ENCODE assay signal across 1 cellular context in genomic region chr7:100874577-100875355, GRCh38.
TF ChIP-seq lines count a peak whose summit lies in the region.

Gene SRRT, plus strand, starts transcription at chr7:100875103. Its CDS starts 488 bp downstream, at chr7:100875591.

TF ChIP-seq in K562, 482 proteins besides CTCF, POLR2A, EP300 and RAD21 (continued from another document and continues in another):
- TF ChIP-seq EP400 (IDR thresholded peaks at IDR 0.05) (peak; percentile 97), USF2 (CRISPR knock-in tag; IDR thresholded peaks at IDR 0.05) (no peak), RFX1 (IDR thresholded peaks at IDR 0.05) (no peak), ZNF407 (IDR thresholded peaks at IDR 0.05; ENCODE audit: low read depth) (peak; percentile 99), BCL6 (CRISPR knock-in tag; IDR thresholded peaks at IDR 0.05) (no peak), TEAD1 (CRISPR knock-in tag; IDR thresholded peaks at IDR 0.05) (peak; percentile 76 to 84), HDAC8 (tag; IDR thresholded peaks at IDR 0.05) (peak; percentile 87), FOXM1 (IDR thresholded peaks at IDR 0.05; ENCODE audit: low read depth) (peak; percentile 89), FOXM1 (CRISPR knock-in tag; IDR thresholded peaks at IDR 0.05; ENCODE audit: low read depth) (no peak), ATF6 (CRISPR knock-in tag; IDR thresholded peaks at IDR 0.05) (peak; percentile 70; the same call in 1 of the 2 replicates), RFX5 (IDR thresholded peaks at IDR 0.05; ENCODE audit: low read depth, low read length) (no peak), L3MBTL2 (IDR thresholded peaks at IDR 0.05) (peak; percentile 94), NFE2 (IDR thresholded peaks at IDR 0.05; ENCODE audit: low read depth) (no peak), CBX1 (IDR thresholded peaks at IDR 0.05; ENCODE audit: low read depth) (peak; percentile 92), NFXL1 (CRISPR knock-in tag; IDR thresholded peaks at IDR 0.05) (0 out of 2 replicates have a peak, but pooled peaks have one; percentile 42), GTF2E2 (tag; IDR thresholded peaks at IDR 0.05) (peak; percentile 87), ZNF3 (CRISPR knock-in tag; IDR thresholded peaks at IDR 0.05) (no peak), ARID4B (CRISPR knock-in tag; IDR thresholded peaks at IDR 0.05) (peak; percentile 70), USF1 (CRISPR knock-in tag; IDR thresholded peaks at IDR 0.05) (peak; percentile 27; the same call in 1 of the 2 replicates), SREBF2 (CRISPR knock-in tag; IDR thresholded peaks at IDR 0.05) (no peak), CHD1 (IDR thresholded peaks at IDR 0.05; ENCODE audit: low read length) (no peak), PATZ1 (CRISPR knock-in tag; IDR thresholded peaks at IDR 0.05; ENCODE audit: borderline replicate concordance) (peak; percentile 82; the same call in 1 of the 2 replicates), ZNF263 (CRISPR knock-in tag; IDR thresholded peaks at IDR 0.05; ENCODE audit: borderline replicate concordance) (peak; percentile 66), RBBP5 (IDR thresholded peaks at IDR 0.05; ENCODE audit: borderline replicate concordance, insufficient read depth, low read length, poor library complexity, severe bottlenecking) (peak; percentile 87), BDP1 (IDR thresholded peaks at IDR 0.05; ENCODE audit: insufficient read depth, insufficient read length) (no peak), TEAD2 (tag; IDR thresholded peaks at IDR 0.05) (no peak), ZNF830 (CRISPR knock-in tag; IDR thresholded peaks at IDR 0.05) (peak; percentile 93), PYGO2 (tag; IDR thresholded peaks at IDR 0.05) (no peak), TAF9B (IDR thresholded peaks at IDR 0.05; ENCODE audit: partially characterized antibody) (peak; percentile 77), RBM34 (IDR thresholded peaks at IDR 0.05; ENCODE audit: borderline replicate concordance, insufficient read depth, low read length) (no peak), POLR2AphosphoS5 (IDR thresholded peaks at IDR 0.05; ENCODE audit: control insufficient read depth, insufficient read depth, low read depth, low read length) (peak; percentile 92), ZFPM2 (CRISPR knock-in tag; IDR thresholded peaks at IDR 0.05) (no peak), ZNF75A (CRISPR knock-in tag; IDR thresholded peaks at IDR 0.05) (no peak), REST (CRISPR knock-in tag; IDR thresholded peaks at IDR 0.05; ENCODE audit: low read depth) (peak; percentile 87)
